9 cellular contexts compared by ENCODE assay signal in genomic region chr5:142063878-142064331, GRCh38. TPM values are rescaled to one million over a fixed set of nuclear protein-coding genes. Genes with fewer than 3 reads are reported as not detected.
DNase-seq lines count a peak whose midpoint lies in the region; TF ChIP-seq lines count a peak whose summit lies in the region.
"Had no signal": no experiment of that assay in that cellular context is flagged by ENCODE, and none has a peak within 500 bp of the region (broad histone marks: within the 10 kb centered on the region; RNA-seq: fewer than 3 reads in every experiment).

No MANE protein-coding gene starts in this region.

- H2AFZ ChIP-seq in neural cell (ENCODE audit: low read depth, low read length): peak overlapping the region; percentile 62

- no peak for TF ChIP-seq CTCF in fibroblast of villous mesenchyme (IDR thresholded peaks at IDR 0.05; ENCODE audit: insufficient read depth, low read depth, low read length)
- no peak for TF ChIP-seq CTCF in neural cell (IDR thresholded peaks at IDR 0.05; ENCODE audit: poor library complexity, severe bottlenecking)

- H3K9me3 ChIP-seq in neural cell (ENCODE audit: low read length): no peaks in the 10 kb centered on the region

- no peak overlapping the region for H3K4me3 ChIP-seq in fibroblast of villous mesenchyme (ENCODE audit: low read depth, low read length)
- H3K4me3 ChIP-seq in neural cell (ENCODE audit: low read length): peak overlapping the region; percentile 52

- no peaks in the 10 kb centered on the region for H3K79me2 ChIP-seq in neural cell (replicated peaks; ENCODE audit: insufficient read depth, low read length)

- H3K9me2 ChIP-seq in neural cell (ENCODE audit: insufficient read depth, low read length): no peaks in the 10 kb centered on the region

- peak; percentile 75 for TF ChIP-seq EP300 in neural cell (conservative IDR thresholded peaks at IDR 0.05; ENCODE audit: poor library complexity, severe bottlenecking)

- TF ChIP-seq RAD21 in neural cell (conservative IDR thresholded peaks at IDR 0.05): peak; percentile 27

- peak overlapping the region; percentile 93 for H3K27ac ChIP-seq in neural cell (ENCODE audit: low read length)

- H3K4me2 ChIP-seq in neural cell (ENCODE audit: low read length): peak overlapping the region; percentile 36

- H3K9ac ChIP-seq in neural cell (ENCODE audit: low read length): peak overlapping the region; percentile 65

- no peaks in the 10 kb centered on the region for H3K27me3 ChIP-seq in neural cell (ENCODE audit: insufficient read depth, low read depth, low read length)

- H3K36me3 ChIP-seq in neural cell (ENCODE audit: insufficient read depth, low read length): no peaks in the 10 kb centered on the region

- no peaks in the 10 kb centered on the region for H3F3A ChIP-seq in neural cell (ENCODE audit: insufficient read depth, low read length, poor library complexity, severe bottlenecking)

- no peaks in the 10 kb centered on the region for H4K20me1 ChIP-seq in neural cell (ENCODE audit: insufficient read depth)

- DNase-seq in DMS153 treated with DMSO at 0.1 percent for 48 hours (lab: John Stamatoyannopoulos, UW; ENCODE audit: unreplicated experiment) (peak; percentile 36), NCI-H2081 (lab: John Stamatoyannopoulos, UW) (peak; percentile 41 to 73), fibroblast of villous mesenchyme (ENCODE audit: low read depth) (peak; percentile 23), cortex of kidney (lab: John Stamatoyannopoulos, UW) (no peak), NCI-H2171 treated with DMSO at 0.1 percent for 48 hours (lab: John Stamatoyannopoulos, UW) (no peak), GM19238 (ENCODE audit: insufficient read length, low spot score) (no peak)
- DNase-seq in activated T-cell treated with anti-CD3 and anti-CD28 coated beads, Interleukin-2, amount 50 U/mL, for 48 hours: peak; percentile 42 to 48
- DNase-seq: naive B cell had no signal

TF ChIP-seq in neural cell, 6 proteins besides CTCF, POLR2A, EP300 and RAD21:
- TF ChIP-seq REST (IDR thresholded peaks at IDR 0.05; ENCODE audit: borderline replicate concordance): peak; percentile 58
- TF ChIP-seq TAF1 (IDR thresholded peaks at IDR 0.05; ENCODE audit: low read depth): no peak
- peak; percentile 77 for TF ChIP-seq POLR2AphosphoS5 (IDR thresholded peaks at IDR 0.05)
- no peak for TF ChIP-seq EZH2 (IDR thresholded peaks at IDR 0.05; ENCODE audit: borderline replicate concordance, insufficient read depth, low read length, poor library complexity, severe bottlenecking)
- peak; percentile 45 for TF ChIP-seq SMC3 (conservative IDR thresholded peaks at IDR 0.05; ENCODE audit: poor library complexity)
- TF ChIP-seq MXI1 (conservative IDR thresholded peaks at IDR 0.05; ENCODE audit: poor library complexity, severe bottlenecking): peak; percentile 41

RNA-seq across cellular contexts. Expression of gene NDFIP1, which starts 44.7 kb away (rescaled TPM):
- 92.0 and 124 TPM in 2 replicates for total RNA-seq in fibroblast of villous mesenchyme
- 99.7 and 102 TPM in 2 replicates for polyA plus RNA-seq in neural cell
- polyA minus RNA-seq in neural cell: 140 and 144 TPM in 2 replicates

RNA-seq across cellular contexts. Expression of gene GNPDA1, which starts 51.1 kb away (rescaled TPM):
- 54.8 and 59.6 TPM in 2 replicates for total RNA-seq in fibroblast of villous mesenchyme
- polyA plus RNA-seq in neural cell: 28.9 and 32.2 TPM in 2 replicates
- 21.2 and 29.9 TPM in 2 replicates for polyA minus RNA-seq in neural cell

Comparison
In these comparisons a context has a peak if more than half of its experiments do, and no peak if none do; other contexts are left out.
1. DNase-seq: peak in DMS153 treated with DMSO at 0.1 percent for 48 hours (single experiment), NCI-H2081 (2 of 2), activated T-cell treated with anti-CD3 and anti-CD28 coated beads, Interleukin-2, amount 50 U/mL, for 48 hours (2 of 2) and fibroblast of villous mesenchyme (single experiment); none in cortex of kidney (single experiment), NCI-H2171 treated with DMSO at 0.1 percent for 48 hours (single experiment) and GM19238 (single experiment).